In the genomic region with DNA sequence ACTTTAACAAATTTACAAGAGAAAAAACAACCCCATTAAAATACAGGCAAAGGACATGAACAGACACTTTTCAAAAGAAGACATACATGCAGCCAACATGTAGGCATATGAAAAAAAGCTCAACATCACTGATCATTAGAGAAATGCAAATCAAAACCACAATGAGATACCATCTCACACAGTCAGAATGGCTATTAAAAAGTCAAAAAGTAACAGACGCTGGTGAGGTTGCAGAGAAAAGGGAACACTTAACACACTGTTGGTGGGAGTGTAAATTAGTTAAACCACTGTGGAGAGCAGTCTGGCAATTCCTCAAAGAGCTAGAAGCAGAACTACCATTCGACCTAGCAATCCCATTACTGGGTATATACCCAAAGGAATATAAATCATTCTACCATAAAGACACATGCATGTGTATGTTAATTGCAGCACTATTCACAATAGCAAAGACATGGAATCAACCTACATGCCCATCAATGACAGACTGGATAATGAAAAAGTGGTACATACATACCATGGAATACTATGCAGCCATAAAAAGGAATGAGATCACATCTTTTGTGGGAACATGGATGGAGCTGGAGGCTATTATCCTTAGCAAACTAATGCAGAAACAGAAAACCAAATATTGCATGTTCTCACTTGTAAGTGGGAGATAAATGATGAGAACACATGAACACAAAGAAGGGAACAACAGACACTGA, we compare ENCODE assay signal across 8 cellular contexts. TPM values are rescaled to one million over a fixed set of nuclear protein-coding genes. Genes with fewer than 3 reads are reported as not detected.
"Had no signal": no experiment of that assay in that cellular context is flagged by ENCODE, and none has a peak within 500 bp of the region (broad histone marks: within the 10 kb centered on the region; RNA-seq: fewer than 3 reads in every experiment).

No MANE protein-coding gene starts in this region.

RNA-seq across cellular contexts. Expression of a gene that starts 21.9 kb away (rescaled TPM):
- total RNA-seq: adrenal gland, cardiac septum, esophagus muscularis mucosa, mesenteric fat pad, osteoblast, psoas muscle, right lobe of liver had no signal
- polyA plus RNA-seq: adrenal gland, neural cell, psoas muscle had no signal
